ENCODE assay signal across 12 cellular contexts in the genomic region with DNA sequence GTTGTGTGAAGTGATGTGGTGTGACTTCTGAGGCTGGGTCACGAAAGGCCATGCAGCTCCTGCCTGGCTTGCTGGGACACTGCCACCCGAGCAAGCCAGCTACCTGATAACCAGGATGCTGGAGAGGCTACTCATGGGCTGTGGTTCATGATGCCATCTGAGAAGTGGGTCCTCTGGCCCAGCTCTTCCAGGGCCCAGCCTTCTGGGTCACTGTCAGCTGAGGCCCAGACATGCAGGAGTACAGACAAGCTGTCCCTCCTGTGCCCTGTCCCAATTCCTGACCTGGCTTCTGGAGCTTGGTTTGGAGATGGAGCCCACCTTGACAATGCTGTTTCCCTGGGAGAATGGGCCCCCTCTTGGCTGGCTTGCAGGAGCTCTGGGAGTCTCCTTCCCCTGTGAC.
DNase-seq lines count a peak whose midpoint lies in the region; ATAC-seq and TF ChIP-seq lines count a peak whose summit lies in the region.
"Had no signal": no experiment of that assay in that cellular context is flagged by ENCODE, and none has a peak within 500 bp of the region (broad histone marks: within the 10 kb centered on the region; RNA-seq: fewer than 3 reads in every experiment).

No MANE protein-coding gene starts in this region.

- H3K4me2 ChIP-seq in mesenchymal stem cell (ENCODE audit: low read length, poor library complexity, severe bottlenecking): no peak overlapping the region

- ATAC-seq in activated naive CD8-positive, alpha-beta T cell treated with anti-CD3 and anti-CD28 coated beads, Interleukin-2, amount 10 ng/mL, durations not matched to agents 7 days and 5 days (ENCODE audit: low read depth): no peak
- ATAC-seq in T-helper 17 cell (no peak), HG02588 (IDR thresholded peaks at IDR 0.05; ENCODE audit: unreplicated experiment) (no peak)

- H3K4me1 Mint-ChIP-seq in activated naive CD8-positive, alpha-beta T cell treated with anti-CD3 and anti-CD28 coated beads, Interleukin-2, amount 10 ng/mL, durations not matched to agents 7 days and 5 days: peaks cover 9% of the 10 kb centered on the region
- H3K4me1 Mint-ChIP-seq in activated naive CD8-positive, alpha-beta T cell treated with anti-CD3 and anti-CD28 coated beads for 36 hours: peaks cover 6% of the 10 kb centered on the region
- peaks cover 6% of the 10 kb centered on the region for H3K4me1 Mint-ChIP-seq in T-helper 17 cell

- no peak overlapping the region for H2AK5ac ChIP-seq in mesenchymal stem cell (ENCODE audit: low read length, severe bottlenecking)

- H3K4me1 ChIP-seq in mesenchymal stem cell (ENCODE audit: control insufficient read depth, insufficient read depth, low read depth, low read length) (peaks cover 6% of the 10 kb centered on the region), tibial artery (peaks cover 0 to 7% (median 2%) of the 10 kb centered on the region in 4 donors)
- H3K4me1 ChIP-seq: colonic mucosa had no signal

- no peak overlapping the region for H3K4me3 Mint-ChIP-seq in activated naive CD8-positive, alpha-beta T cell treated with anti-CD3 and anti-CD28 coated beads, Interleukin-2, amount 10 ng/mL, durations not matched to agents 7 days and 5 days
- no peak overlapping the region for H3K4me3 Mint-ChIP-seq in activated naive CD8-positive, alpha-beta T cell treated with anti-CD3 and anti-CD28 coated beads for 36 hours
- no peak overlapping the region for H3K4me3 Mint-ChIP-seq in T-helper 17 cell

- no peak overlapping the region for H3K14ac ChIP-seq in mesenchymal stem cell (ENCODE audit: low read length in 2 of 2)

- POLR2A ChIA-PET in activated naive CD8-positive, alpha-beta T cell treated with anti-CD3 and anti-CD28 coated beads, Interleukin-2, amount 10 ng/mL, durations not matched to agents 7 days and 5 days (lab: Charles Lee): interaction anchor here (0.9 to 1.2 kb wide), 3 partner anchors 31 to 244 kb away, joined by 3 read pairs; a partner anchor contains a TSS

- H3K9me3 ChIP-seq in T-helper 17 cell (ENCODE audit: control insufficient read depth, low read length, poor library complexity, severe bottlenecking): no peaks in the 10 kb centered on the region
- H3K9me3 ChIP-seq in mesenchymal stem cell (ENCODE audit: control insufficient read depth, low read length): no peaks in the 10 kb centered on the region
- H3K9me3 ChIP-seq in tibial artery: no peaks in the 10 kb centered on the region
- H3K9me3 ChIP-seq: colonic mucosa had no signal

- H2BK12ac ChIP-seq in mesenchymal stem cell (ENCODE audit: low read length in 2 of 2): no peak overlapping the region

- H3K4ac ChIP-seq in mesenchymal stem cell (ENCODE audit: low read depth in 1 of 2, low read length in 2 of 2): no peak overlapping the region

- WGBS in mesenchymal stem cell: 89% methylated on average over 2 of the region's 2 CpGs

- H3K9me3 Mint-ChIP-seq in activated naive CD8-positive, alpha-beta T cell treated with anti-CD3 and anti-CD28 coated beads, Interleukin-2, amount 10 ng/mL, durations not matched to agents 7 days and 5 days: no peaks in the 10 kb centered on the region
- H3K9me3 Mint-ChIP-seq in activated naive CD8-positive, alpha-beta T cell treated with anti-CD3 and anti-CD28 coated beads for 36 hours: no peaks in the 10 kb centered on the region

- no peaks in the 10 kb centered on the region for H3K36me3 Mint-ChIP-seq in activated naive CD8-positive, alpha-beta T cell treated with anti-CD3 and anti-CD28 coated beads, Interleukin-2, amount 10 ng/mL, durations not matched to agents 7 days and 5 days
- H3K36me3 Mint-ChIP-seq in activated naive CD8-positive, alpha-beta T cell treated with anti-CD3 and anti-CD28 coated beads for 36 hours: no peaks in the 10 kb centered on the region
- H3K36me3 Mint-ChIP-seq in T-helper 17 cell (ENCODE audit: low read depth): no peaks in the 10 kb centered on the region

- peaks cover 0 to 3% of the 10 kb centered on the region in 2 experiments for H3K36me3 ChIP-seq in mesenchymal stem cell (ENCODE audit: control insufficient read depth in 1 of 2, insufficient read depth in 2 of 2, low read depth in 1 of 2, low read length in 2 of 2)
- H3K36me3 ChIP-seq in tibial artery: peaks cover 0 to 3% (median 0%) of the 10 kb centered on the region in 3 donors
- H3K36me3 ChIP-seq: colonic mucosa had no signal

- H3K18ac ChIP-seq in mesenchymal stem cell (ENCODE audit: low read depth in 1 of 2, low read length in 2 of 2): no peak overlapping the region

- intact Hi-C loops in tibial artery (cut with DNase I; ENCODE audit: low total_unique reads): loop anchor here (2.0 kb wide), 1 partner anchor 124 kb away; no protein-coding TSS in a partner anchor

- H3K79me1 ChIP-seq in mesenchymal stem cell (replicated peaks; ENCODE audit: low read length, poor library complexity, severe bottlenecking): no peaks in the 10 kb centered on the region

- no peak overlapping the region for H2AFZ ChIP-seq in mesenchymal stem cell (ENCODE audit: low read depth, low read length)

- H3K23ac ChIP-seq in mesenchymal stem cell (ENCODE audit: low read length in 2 of 2): peak overlapping the region in 1 of 2 experiments; percentile 2

- H2BK5ac ChIP-seq in mesenchymal stem cell (ENCODE audit: low read depth, low read length, poor library complexity, severe bottlenecking): no peak overlapping the region

- H3K27ac ChIP-seq in mesenchymal stem cell (ENCODE audit: low read length, poor library complexity, severe bottlenecking): no peak overlapping the region
- H3K27ac ChIP-seq in tibial artery: peak overlapping the region; percentile 70 to 71
- H3K27ac ChIP-seq: colonic mucosa had no signal

- TF ChIP-seq CTCF in tibial artery (IDR thresholded peaks at IDR 0.05): no peak

- no peak overlapping the region for H2BK120ac ChIP-seq in mesenchymal stem cell (ENCODE audit: low read depth, low read length)

- H3K27ac Mint-ChIP-seq in activated naive CD8-positive, alpha-beta T cell treated with anti-CD3 and anti-CD28 coated beads, Interleukin-2, amount 10 ng/mL, durations not matched to agents 7 days and 5 days: no peak overlapping the region
- no peak overlapping the region for H3K27ac Mint-ChIP-seq in activated naive CD8-positive, alpha-beta T cell treated with anti-CD3 and anti-CD28 coated beads for 36 hours
- peak overlapping the region; percentile 87 for H3K27ac Mint-ChIP-seq in T-helper 17 cell

- H3K4me3 ChIP-seq in mesenchymal stem cell (ENCODE audit: insufficient read depth in 1 of 2, low read depth in 1 of 2, low read length in 2 of 2) (peak overlapping the region in 1 of 2 experiments; percentile 94), tibial artery (peak overlapping the region; percentile 59 to 74)

- peak overlapping the region; percentile 56 for H4K8ac ChIP-seq in mesenchymal stem cell (ENCODE audit: low read length)

- peak overlapping the region; percentile 1 for H4K91ac ChIP-seq in mesenchymal stem cell (ENCODE audit: low read length)

- H2BK15ac ChIP-seq in mesenchymal stem cell (ENCODE audit: low read depth, poor library complexity, severe bottlenecking): no peak overlapping the region

- peaks cover 13% of the 10 kb centered on the region for H3K27me3 Mint-ChIP-seq in activated naive CD8-positive, alpha-beta T cell treated with anti-CD3 and anti-CD28 coated beads, Interleukin-2, amount 10 ng/mL, durations not matched to agents 7 days and 5 days
- H3K27me3 Mint-ChIP-seq in activated naive CD8-positive, alpha-beta T cell treated with anti-CD3 and anti-CD28 coated beads for 36 hours: peaks cover under 1% of the 10 kb centered on the region
- peaks cover 12% of the 10 kb centered on the region for H3K27me3 Mint-ChIP-seq in T-helper 17 cell

- H3K27me3 ChIP-seq in mesenchymal stem cell (ENCODE audit: control insufficient read depth in 1 of 2, insufficient read depth in 1 of 2, low read length in 2 of 2): peaks cover 9 to 12% of the 10 kb centered on the region in 2 experiments
- peaks cover 0 to 9% of the 10 kb centered on the region in 2 donors for H3K27me3 ChIP-seq in tibial artery
- H3K27me3 ChIP-seq: colonic mucosa had no signal

- H3K9ac ChIP-seq in mesenchymal stem cell (ENCODE audit: low read length): peak overlapping the region; percentile 90

- DNase-seq in activated naive CD8-positive, alpha-beta T cell treated with anti-CD3 and anti-CD28 coated beads, Interleukin-2, amount 10 ng/mL, durations not matched to agents 7 days and 5 days: peak; percentile 38
- no peak for DNase-seq in activated naive CD8-positive, alpha-beta T cell treated with anti-CD3 and anti-CD28 coated beads for 36 hours
- DNase-seq in T-helper 17 cell (no peak), mesenchymal stem cell (no peak), tibial artery (peak in 1 of 2 donors; percentile 60), NCI-H146 (lab: John Stamatoyannopoulos, UW) (no peak), HPDE6-E6E7 (ENCODE audit: extremely low spot score) (no peak)
- DNase-seq: activated CD4-positive, alpha-beta T cell treated with anti-CD3 and anti-CD28 coated beads for 36 hours; activated naive CD4-positive, alpha-beta T cell treated with anti-CD3 and anti-CD28 coated beads, Interleukin-2, amount 50 U/mL, for 16 hours; GF-D8 had no signal
